29 cellular contexts compared by ENCODE assay signal in the genomic region with DNA sequence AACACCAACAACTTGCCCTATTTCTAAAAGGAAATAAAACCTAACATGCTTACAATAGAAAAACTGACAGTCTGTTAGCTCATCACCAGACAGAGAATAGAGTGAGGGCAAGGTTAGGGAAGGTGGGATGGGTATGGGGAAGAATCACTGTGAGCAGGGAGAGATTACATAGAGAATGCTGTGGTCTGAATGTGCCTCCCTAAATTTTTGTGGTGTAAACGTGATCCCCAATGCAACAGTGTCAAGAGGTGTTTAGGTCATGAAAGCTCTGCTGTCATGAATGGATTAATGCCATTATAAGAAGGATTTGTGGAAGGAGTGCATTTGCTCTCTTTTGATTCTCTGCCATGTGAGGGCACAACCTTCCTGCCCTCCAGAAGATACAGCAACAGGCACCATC.
DNase-seq lines count a peak whose midpoint lies in the region; FAIRE-seq and TF ChIP-seq lines count a peak whose summit lies in the region.
"Had no signal": no experiment of that assay in that cellular context is flagged by ENCODE, and none has a peak within 500 bp of the region (broad histone marks: within the 10 kb centered on the region; RNA-seq: fewer than 3 reads in every experiment).

No MANE protein-coding gene starts in this region.

- H3K79me2 ChIP-seq in H1 (ENCODE audit: control insufficient read depth in 1 of 2, insufficient read depth in 2 of 2, low read length in 2 of 2), result no peaks in the 10 kb centered on the region

- TF ChIP-seq CTCF in H1 (IDR thresholded peaks at IDR 0.05; ENCODE audit: control extremely low read depth in 1 of 3, insufficient read depth in 1 of 3, low read depth in 1 of 3, low read length in 3 of 3) (no peak), osteocyte (IDR thresholded peaks at IDR 0.05) (no peak), suprapubic skin (IDR thresholded peaks at IDR 0.05) (no peak)

- H3K27me3 Mint-ChIP-seq in osteocyte (ENCODE audit: unreplicated experiment), result no peaks in the 10 kb centered on the region
- H3K27me3 Mint-ChIP-seq: activated naive CD4-positive, alpha-beta T cell treated with anti-CD3 and anti-CD28 coated beads, Interleukin-2, amount 10 ng/mL, durations not matched to agents 7 days and 5 days; stimulated activated memory B cell treated with anti-CD40 and anti-IgM and Interleukin-4, amounts not matched to agents 10 μg/mL and 1 μg/mL and 100 μg/mL, for 72 hours had no signal

- no peak for FAIRE-seq in H1 (lab: Jason Lieb, UNC)
- FAIRE-seq: frontal cortex had no signal

- TF ChIP-seq RAD21 in H1 (IDR thresholded peaks at IDR 0.05 in 1 of 2, conservative IDR thresholded peaks at IDR 0.05 in 1 of 2; ENCODE audit: low read depth in 2 of 2, low read length in 2 of 2), result no peak

- no peak overlapping the region for H3K23ac ChIP-seq in H1 (ENCODE audit: insufficient read length)

- H3K36me3 ChIP-seq in H1 (ENCODE audit: control insufficient read depth in 2 of 4, insufficient read depth in 4 of 4, low read length in 3 of 4) (peaks cover 0 to 5% (median 0%) of the 10 kb centered on the region in 4 experiments; a peak in 1 of 8 replicates), suprapubic skin (no peaks in the 10 kb centered on the region)
- H3K36me3 ChIP-seq: WERI-Rb-1 had no signal

- no peak overlapping the region for H3K14ac ChIP-seq in H1 (ENCODE audit: insufficient read length)

- WGBS in H1 (ENCODE audit: extremely low coverage in 1 of 2, insufficient coverage in 1 of 2, insufficient read length in 1 of 2, insufficient replicate concordance in 2 of 2, low coverage in 1 of 2, low lambda C conversion rate in 2 of 2, missing lambda C conversion rate in 1 of 2), 2 experiments, result 87% methylated on average over 1 of the region's 1 CpG; no CpG with 5 or more reads in 1 of the 2 experiments
- 82% methylated on average over 1 of the region's 1 CpG for WGBS in suprapubic skin

- H4K5ac ChIP-seq in H1 (ENCODE audit: insufficient read length, low read depth, low read length), result no peak overlapping the region

- H2BK20ac ChIP-seq in H1 (ENCODE audit: low read length), result 0 out of 2 replicates have a peak overlapping the region, but pooled peaks have one; percentile 34

- H2BK120ac ChIP-seq in H1 (replicated peaks; ENCODE audit: low read depth, low read length), result no peak overlapping the region

- no peak overlapping the region for H2BK15ac ChIP-seq in H1 (ENCODE audit: low read length)

- no peak overlapping the region for H4K8ac ChIP-seq in H1 (ENCODE audit: extremely low read depth, insufficient read depth, low read length)

- H3K23me2 ChIP-seq in H1 (ENCODE audit: low read depth, low read length), result no peaks in the 10 kb centered on the region; the same call in 1 of the 2 replicates

- H2AFZ ChIP-seq in H1 (ENCODE audit: low read length), result no peak overlapping the region

- H3K27ac ChIP-seq in H1 (ENCODE audit: low read depth, low read length) (no peak overlapping the region), suprapubic skin (no peak overlapping the region)
- H3K27ac ChIP-seq: WERI-Rb-1 had no signal

- CTCF ChIA-PET in H1 (lab: Charles Lee; ENCODE audit: partially characterized antibody), result no interaction called here

- H3K4me1 ChIP-seq in H1 (replicated peaks in 1 of 4; ENCODE audit: control insufficient read depth in 3 of 4, insufficient read depth in 4 of 4, low read length in 3 of 4) (peaks cover 7 to 20% (median 16%) of the 10 kb centered on the region in 4 experiments; a peak in 6 of 7 replicates), suprapubic skin (peaks cover 12% of the 10 kb centered on the region)
- H3K4me1 ChIP-seq: Caco-2 had no signal

- peak overlapping the region; percentile 64 for H3K27ac Mint-ChIP-seq in osteocyte (ENCODE audit: unreplicated experiment)
- H3K27ac Mint-ChIP-seq: activated naive CD4-positive, alpha-beta T cell treated with anti-CD3 and anti-CD28 coated beads, Interleukin-2, amount 10 ng/mL, durations not matched to agents 7 days and 5 days; activated T-helper 1 cell treated with anti-CD3 and anti-CD28 coated beads, Interleukin-12 subunit alpha, Interleukin-12 subunit beta, Interleukin-2, Interleukin-4 antibody, amounts not matched to agents 30 ng/mL and 10 ng/mL and 1 ng/mL, durations not matched to agents 14 hours and 24 hours and 36 hours; stimulated activated memory B cell treated with anti-CD40 and anti-IgM and Interleukin-4, amounts not matched to agents 10 μg/mL and 1 μg/mL and 100 μg/mL, for 72 hours had no signal

- peaks cover 3 to 8% of the 10 kb centered on the region in 2 experiments; a peak in 2 of 4 replicates for H3K9me3 ChIP-seq in H1 (ENCODE audit: insufficient read depth in 2 of 2, low read depth in 1 of 2, low read length in 1 of 2)
- no peaks in the 10 kb centered on the region for H3K9me3 ChIP-seq in suprapubic skin
- H3K9me3 ChIP-seq: Caco-2, mucosa of descending colon had no signal

- H3K4me1 Mint-ChIP-seq in osteocyte (ENCODE audit: unreplicated experiment), result peaks cover 6% of the 10 kb centered on the region
- H3K4me1 Mint-ChIP-seq: activated naive CD4-positive, alpha-beta T cell treated with anti-CD3 and anti-CD28 coated beads, Interleukin-2, amount 10 ng/mL, durations not matched to agents 7 days and 5 days; stimulated activated memory B cell treated with anti-CD40 and anti-IgM and Interleukin-4, amounts not matched to agents 10 μg/mL and 1 μg/mL and 100 μg/mL, for 72 hours had no signal

- POLR2A ChIA-PET in H1 (lab: Charles Lee; ENCODE audit: partially characterized antibody), result no interaction called here

- no peak overlapping the region for H3K4me2 ChIP-seq in H1 (ENCODE audit: insufficient read depth in 1 of 2, low read depth in 2 of 2, low read length in 2 of 2)
- H3K4me2 ChIP-seq: smooth muscle cell had no signal

- no peak overlapping the region for H2BK12ac ChIP-seq in H1 (ENCODE audit: low read depth, low read length)

- H3K4ac ChIP-seq in H1 (replicated peaks; ENCODE audit: insufficient read length, low read depth, low read length), result no peak overlapping the region

- H3K36me3 Mint-ChIP-seq in osteocyte (ENCODE audit: unreplicated experiment), result peaks cover 2% of the 10 kb centered on the region
- H3K36me3 Mint-ChIP-seq: activated naive CD4-positive, alpha-beta T cell treated with anti-CD3 and anti-CD28 coated beads, Interleukin-2, amount 10 ng/mL, durations not matched to agents 7 days and 5 days; stimulated activated memory B cell treated with anti-CD40 and anti-IgM and Interleukin-4, amounts not matched to agents 10 μg/mL and 1 μg/mL and 100 μg/mL, for 72 hours had no signal

- no peaks in the 10 kb centered on the region for H3K79me1 ChIP-seq in H1 (ENCODE audit: low read depth, low read length)

- no peak overlapping the region for H3K18ac ChIP-seq in H1 (ENCODE audit: extremely low read depth, low read length)

- H3K27me3 ChIP-seq in H1 (replicated peaks in 1 of 4; ENCODE audit: control insufficient read depth in 3 of 4, extremely low read depth in 1 of 4, insufficient read depth in 3 of 4, low read length in 3 of 4) (no peaks in the 10 kb centered on the region), suprapubic skin (no peaks in the 10 kb centered on the region)

- peak; percentile 29 for DNase-seq in EH (ENCODE audit: low read depth)
- DNase-seq in RPMI7951 (ENCODE audit: low read depth), result peak; percentile 24
- no peak for DNase-seq in H1 (ENCODE audit: low read depth in 1 of 2, low spot score in 2 of 2)
- no peak for DNase-seq in osteocyte (ENCODE audit: extremely low spot score, unreplicated experiment)
- DNase-seq in activated CD8-positive, alpha-beta memory T cell treated with anti-CD3 and anti-CD28 coated beads, Interleukin-2, amount 50 U/mL, for 4 hours, result no peak
- no peak for DNase-seq in NK-92 treated with Interleukin-12 subunit alpha and Interleukin-12 subunit beta, amount 100 ng/mL, for 24 hours (lab: John Stamatoyannopoulos, UW)
- no peak for DNase-seq in DMS153 treated with DMSO at 0.1 percent for 48 hours (lab: John Stamatoyannopoulos, UW; ENCODE audit: unreplicated experiment)
- no peak for DNase-seq in suprapubic skin (ENCODE audit: low spot score in 2 of 2)
- DNase-seq: activated CD4-positive, alpha-beta T cell treated with anti-CD3 and anti-CD28 coated beads, Interleukin-2, amount 50 U/mL, for 1 hour; activated naive CD4-positive, alpha-beta T cell treated with anti-CD3 and anti-CD28 coated beads, Interleukin-2, amount 10 ng/mL, durations not matched to agents 7 days and 5 days; C1 segment of cervical spinal cord; Caco-2; erythroblast; H7; hippocampal formation; Karpas-422; mucosa of descending colon; NCI-H1092 treated with DMSO at 0.1 percent for 48 hours; NCI-H2081 treated with DMSO at 0.1 percent for 48 hours; NCI-H345; NCI-H748 treated with DMSO at 0.1 percent for 48 hours; stimulated activated CD4-positive, alpha-beta T cell treated with anti-CD3 and anti-CD28 coated beads, Interleukin-2, amount 100 ng/mL, for 48 hours; T-helper 9 cell; WERI-Rb-1 had no signal

- H3K4me3 ChIP-seq in H1 (ENCODE audit: extremely low read depth in 1 of 4, insufficient read depth in 2 of 4, low read depth in 3 of 4, low read length in 4 of 4) (no peak overlapping the region), suprapubic skin (no peak overlapping the region)
- H3K4me3 ChIP-seq: mucosa of descending colon, smooth muscle cell had no signal

- H2BK5ac ChIP-seq in H1 (ENCODE audit: low read depth, low read length), result no peak overlapping the region

- no peak overlapping the region for H2AK5ac ChIP-seq in H1 (ENCODE audit: low read depth, low read length)

- no peak for TF ChIP-seq EP300 in H1 (IDR thresholded peaks at IDR 0.05; ENCODE audit: borderline replicate concordance in 1 of 2, low read depth in 2 of 2, low read length in 2 of 2)
- TF ChIP-seq EP300 in suprapubic skin (IDR thresholded peaks at IDR 0.05), result no peak

- peaks cover 7% of the 10 kb centered on the region for H3K9me3 Mint-ChIP-seq in osteocyte (ENCODE audit: unreplicated experiment)
- H3K9me3 Mint-ChIP-seq: activated naive CD4-positive, alpha-beta T cell treated with anti-CD3 and anti-CD28 coated beads, Interleukin-2, amount 10 ng/mL, durations not matched to agents 7 days and 5 days; activated T-helper 1 cell treated with anti-CD3 and anti-CD28 coated beads, Interleukin-12 subunit alpha, Interleukin-12 subunit beta, Interleukin-2, Interleukin-4 antibody, amounts not matched to agents 30 ng/mL and 10 ng/mL and 1 ng/mL, durations not matched to agents 14 hours and 24 hours and 36 hours; stimulated activated memory B cell treated with anti-CD40 and anti-IgM and Interleukin-4, amounts not matched to agents 10 μg/mL and 1 μg/mL and 100 μg/mL, for 72 hours had no signal

- TF ChIP-seq POLR2A in H1 (IDR thresholded peaks at IDR 0.05; ENCODE audit: control extremely low read depth in 1 of 2, low read depth in 2 of 2, low read length in 2 of 2) (no peak), suprapubic skin (IDR thresholded peaks at IDR 0.05) (no peak)

- H3K9ac ChIP-seq in H1 (replicated peaks in 1 of 4; ENCODE audit: extremely low read depth in 1 of 4, low read depth in 3 of 4, low read length in 3 of 4), result no peak overlapping the region

- no peak overlapping the region for H4K91ac ChIP-seq in H1 (replicated peaks; ENCODE audit: insufficient read length, low read length)

- H3K4me3 Mint-ChIP-seq in osteocyte (ENCODE audit: unreplicated experiment), result no peak overlapping the region
- H3K4me3 Mint-ChIP-seq: activated naive CD4-positive, alpha-beta T cell treated with anti-CD3 and anti-CD28 coated beads, Interleukin-2, amount 10 ng/mL, durations not matched to agents 7 days and 5 days; activated T-helper 1 cell treated with anti-CD3 and anti-CD28 coated beads, Interleukin-12 subunit alpha, Interleukin-12 subunit beta, Interleukin-2, Interleukin-4 antibody, amounts not matched to agents 30 ng/mL and 10 ng/mL and 1 ng/mL, durations not matched to agents 14 hours and 24 hours and 36 hours; neural crest cell; stimulated activated memory B cell treated with anti-CD40 and anti-IgM and Interleukin-4, amounts not matched to agents 10 μg/mL and 1 μg/mL and 100 μg/mL, for 72 hours had no signal

- H4K20me1 ChIP-seq in H1 (replicated peaks in 1 of 2; ENCODE audit: control insufficient read depth in 1 of 2, insufficient read depth in 2 of 2, low read length in 2 of 2), result no peaks in the 10 kb centered on the region

- H3K56ac ChIP-seq in H1 (replicated peaks; ENCODE audit: insufficient read length, low read depth, low read length), result no peak overlapping the region

Comparison
In these comparisons a context has a peak if more than half of its experiments do, and no peak if none do; other contexts are left out.
1. DNase-seq: peak in EH (single experiment) and RPMI7951 (single experiment); none in H1 (0 of 2), osteocyte (single experiment), activated CD8-positive, alpha-beta memory T cell treated with anti-CD3 and anti-CD28 coated beads, Interleukin-2, amount 50 U/mL, for 4 hours (single experiment), NK-92 treated with Interleukin-12 subunit alpha and Interleukin-12 subunit beta, amount 100 ng/mL, for 24 hours (single experiment), DMS153 treated with DMSO at 0.1 percent for 48 hours (single experiment) and suprapubic skin (0 of 2).